In genomic region chr1:21295059-21295401, GRCh38 we compare ENCODE assay signal across 10 cellular contexts. TPM values are rescaled to one million over a fixed set of nuclear protein-coding genes. Genes with fewer than 3 reads are reported as not detected.
DNase-seq lines count a peak whose midpoint lies in the region; ATAC-seq, FAIRE-seq and TF ChIP-seq lines count a peak whose summit lies in the region.
"Had no signal": no experiment of that assay in that cellular context is flagged by ENCODE, and none has a peak within 500 bp of the region (broad histone marks: within the 10 kb centered on the region; RNA-seq: fewer than 3 reads in every experiment).

No MANE protein-coding gene starts in this region.

- TF ChIP-seq CTCF in Peyer's patch (IDR thresholded peaks at IDR 0.05) (no peak), astrocyte (IDR thresholded peaks at IDR 0.05; ENCODE audit: insufficient read depth, low read depth, low read length) (no peak)

- H3K27ac Mint-ChIP-seq in astrocyte (ENCODE audit: unreplicated experiment), result no peak overlapping the region

- H3K4me1 Mint-ChIP-seq in astrocyte (ENCODE audit: low read depth, unreplicated experiment), result peaks cover 23% of the 10 kb centered on the region

- H3K4me3 ChIP-seq in Peyer's patch, result no peak overlapping the region
- H3K4me3 ChIP-seq in astrocyte (ENCODE audit: insufficient read depth, low read depth, low read length), result no peak overlapping the region

- in situ Hi-C loops in KBM-7 (cut with MboI; ENCODE audit: low pct_unique_long_range_greater_than_20kb, low sequenced_read_pairs), result no loop called here

- H3K4me1 ChIP-seq in Peyer's patch (peaks cover 0 to 51% (median 30%) of the 10 kb centered on the region in 4 donors), astrocyte (ENCODE audit: insufficient read depth, low read length) (peaks cover 27% of the 10 kb centered on the region)

- H3K4me3 Mint-ChIP-seq in astrocyte (ENCODE audit: unreplicated experiment), result no peak overlapping the region

- peak; percentile 5 for ATAC-seq in GM18907 (IDR thresholded peaks at IDR 0.05; ENCODE audit: unreplicated experiment)
- ATAC-seq in GM21367 (IDR thresholded peaks at IDR 0.05; ENCODE audit: unreplicated experiment), result no peak
- no peak for ATAC-seq in HG02885 (IDR thresholded peaks at IDR 0.05; ENCODE audit: poor library complexity, unreplicated experiment)
- ATAC-seq in GM21447 (IDR thresholded peaks at IDR 0.05; ENCODE audit: unreplicated experiment), result no peak

- no peak for DNase-seq in Peyer's patch
- DNase-seq in astrocyte (ENCODE audit: low read depth), result peak; percentile 71
- DNase-seq in stimulated activated CD4-positive, alpha-beta T cell treated with anti-CD3 and anti-CD28 coated beads, Interleukin-15, amount 100 ng/mL, for 1 hour (ENCODE audit: low read depth in 1 of 2, low spot score in 1 of 2), result peak; percentile 13 to 30
- no peak for DNase-seq in KBM-7

- H3K27me3 ChIP-seq in Peyer's patch (no peaks in the 10 kb centered on the region), astrocyte (ENCODE audit: insufficient read depth, low read length) (no peaks in the 10 kb centered on the region)

- H3K36me3 Mint-ChIP-seq in astrocyte (ENCODE audit: low read depth, unreplicated experiment), result peaks cover 7% of the 10 kb centered on the region

- H3K79me2 ChIP-seq in astrocyte (ENCODE audit: insufficient read depth, low read length), result peaks cover 55% of the 10 kb centered on the region

- peak; percentile 39 for FAIRE-seq in astrocyte (lab: Jason Lieb, UNC)
- FAIRE-seq: endometrium, H1 had no signal

- TF ChIP-seq POLR2A in Peyer's patch (IDR thresholded peaks at IDR 0.05), result no peak

- H4K20me1 ChIP-seq in astrocyte (ENCODE audit: insufficient read depth, low read length), result peaks cover 22% of the 10 kb centered on the region

- H3K36me3 ChIP-seq in Peyer's patch (no peaks in the 10 kb centered on the region), astrocyte (ENCODE audit: insufficient read depth, low read length) (no peaks in the 10 kb centered on the region)

- H3K9me3 Mint-ChIP-seq in astrocyte (ENCODE audit: unreplicated experiment), result no peaks in the 10 kb centered on the region

- H2AFZ ChIP-seq in astrocyte (ENCODE audit: low read depth, low read length), result no peak overlapping the region

- no peak overlapping the region for H3K9ac ChIP-seq in astrocyte (ENCODE audit: low read length)

- H3K9me3 ChIP-seq in Peyer's patch (no peaks in the 10 kb centered on the region), astrocyte (ENCODE audit: insufficient read depth, low read depth, low read length) (no peaks in the 10 kb centered on the region)

- H3K27me3 Mint-ChIP-seq in astrocyte (ENCODE audit: low read depth, unreplicated experiment), result no peaks in the 10 kb centered on the region

- peak overlapping the region; percentile 26 for H3K4me2 ChIP-seq in astrocyte (ENCODE audit: low read length)

- H3K27ac ChIP-seq in Peyer's patch (peak overlapping the region; percentile 9 to 95 (median 84)), astrocyte (ENCODE audit: low read depth, low read length) (peak overlapping the region; percentile 7)

RNA-seq across cellular contexts. Expression of gene ECE1, which starts 4.8 kb away (rescaled TPM):
- 100 to 1,000 TPM; 105 to 122 (median 112) TPM for total RNA-seq in Peyer's patch
- 172 and 182 TPM in 2 replicates for total RNA-seq in astrocyte

Comparison
In these comparisons a context has a peak if more than half of its experiments do, and no peak if none do; other contexts are left out.
1. DNase-seq: peak in astrocyte (single experiment) and stimulated activated CD4-positive, alpha-beta T cell treated with anti-CD3 and anti-CD28 coated beads, Interleukin-15, amount 100 ng/mL, for 1 hour (2 of 2); none in Peyer's patch (0 of 3) and KBM-7 (single experiment).